15 cellular contexts compared by ENCODE assay signal in genomic region chr1:244759158-244759557, GRCh38.
A peak's percentile ranks its signal among the peaks of the same experiment; 100 is the strongest.
DNase-seq lines count a peak whose midpoint lies in the region; ATAC-seq and TF ChIP-seq lines count a peak whose summit lies in the region.
"Had no signal": no experiment of that assay in that cellular context is flagged by ENCODE, and none has a peak within 500 bp of the region (broad histone marks: within the 10 kb centered on the region; RNA-seq: fewer than 3 reads in every experiment).

No MANE protein-coding gene starts in this region.

- no peak overlapping the region for H2BK120ac ChIP-seq in mesendoderm (ENCODE audit: low read depth, low read length)

- WGBS in mesendoderm (ENCODE audit: extremely low coverage, insufficient coverage, low lambda C conversion rate): no CpG with 5 or more reads among the region's 8 CpGs
- WGBS in right lobe of liver (ENCODE audit: insufficient coverage, low coverage, low lambda C conversion rate, missing lambda C conversion rate): 89% methylated on average over 8 of the region's 8 CpGs
- WGBS in sigmoid colon, 2 donors: 93 to 94% methylated on average over 8 of the region's 8 CpGs

- TF ChIP-seq POLR2A in right lobe of liver (IDR thresholded peaks at IDR 0.05): no peak
- TF ChIP-seq POLR2A in sigmoid colon (IDR thresholded peaks at IDR 0.05): no peak

- H3K4ac ChIP-seq in mesendoderm (ENCODE audit: low read depth, low read length): no peak overlapping the region

- H3K27ac Mint-ChIP-seq in WTC11 (peak overlapping the region; percentile 86), progenitor cell of endocrine pancreas (peak overlapping the region; percentile 23)
- H3K27ac Mint-ChIP-seq: B cell; CD4-positive, alpha-beta memory T cell had no signal

- H2BK15ac ChIP-seq in mesendoderm (replicated peaks; ENCODE audit: low read depth): no peak overlapping the region

- H3K27me3 ChIP-seq in H7 (ENCODE audit: control insufficient read depth, insufficient read depth, low read length) (no peaks in the 10 kb centered on the region), mesendoderm (ENCODE audit: insufficient read depth, low read length, poor library complexity) (no peaks in the 10 kb centered on the region), right lobe of liver (no peaks in the 10 kb centered on the region), sigmoid colon (no peaks in the 10 kb centered on the region)

- no peak overlapping the region for H3K23ac ChIP-seq in mesendoderm (ENCODE audit: low read length)

- H3K4me2 ChIP-seq in mesendoderm (ENCODE audit: low read length): no peak overlapping the region

- no peak overlapping the region for H3K27ac ChIP-seq in mesendoderm (ENCODE audit: low read depth, low read length)
- no peak overlapping the region for H3K27ac ChIP-seq in right lobe of liver
- H3K27ac ChIP-seq in sigmoid colon: no peak overlapping the region
- H3K27ac ChIP-seq: C4-2B, GM23248, HL-60 had no signal

- H3K79me1 ChIP-seq in mesendoderm (ENCODE audit: low read length): no peaks in the 10 kb centered on the region

- POLR2A ChIA-PET in WTC11 (lab: Charles Lee): no interaction called here

- no peak overlapping the region for H3K9ac ChIP-seq in mesendoderm (ENCODE audit: low read length)
- H3K9ac ChIP-seq: GM23248 had no signal

- no peak overlapping the region for H4K5ac ChIP-seq in mesendoderm (ENCODE audit: low read length)

- CTCF ChIA-PET in WTC11 (lab: Charles Lee): interaction anchor here (0.8 kb wide), 1 partner anchor 284 kb away, joined by 3 read pairs; no protein-coding TSS in a partner anchor

- H3K79me2 ChIP-seq in mesendoderm (ENCODE audit: control insufficient read depth, insufficient read depth, low read length): no peaks in the 10 kb centered on the region

- H3K4me3 Mint-ChIP-seq in WTC11 (no peak overlapping the region), progenitor cell of endocrine pancreas (ENCODE audit: low read depth) (no peak overlapping the region)
- H3K4me3 Mint-ChIP-seq: B cell; CD4-positive, alpha-beta memory T cell had no signal

- H3K4me1 ChIP-seq in mesendoderm (ENCODE audit: control insufficient read depth, low read depth, low read length) (no peaks in the 10 kb centered on the region), right lobe of liver (no peaks in the 10 kb centered on the region), sigmoid colon (no peaks in the 10 kb centered on the region)

- H3K36me3 ChIP-seq in H7 (replicated peaks; ENCODE audit: control insufficient read depth, insufficient read depth, low read length) (no peaks in the 10 kb centered on the region), mesendoderm (ENCODE audit: control insufficient read depth, insufficient read depth, low read length) (no peaks in the 10 kb centered on the region), right lobe of liver (no peaks in the 10 kb centered on the region), sigmoid colon (no peaks in the 10 kb centered on the region)

- DNase-seq in H7: peak; percentile 28
- DNase-seq in WTC11 (ENCODE audit: low spot score): no peak
- DNase-seq in mesendoderm: peak; percentile 31
- no peak for DNase-seq in progenitor cell of endocrine pancreas (ENCODE audit: low spot score, unreplicated experiment)
- no peak for DNase-seq in NCI-H2029 treated with DMSO at 0.1 percent for 48 hours (lab: John Stamatoyannopoulos, UW)
- DNase-seq in right lobe of liver: no peak
- no peak for DNase-seq in sigmoid colon
- DNase-seq: CD4-positive, alpha-beta memory T cell; DMS79; GM23248; HCEC 1CT had no signal

- no peak overlapping the region for H3K18ac ChIP-seq in mesendoderm (ENCODE audit: low read length)

- H2AK5ac ChIP-seq in mesendoderm (ENCODE audit: low read length): no peak overlapping the region

- TF ChIP-seq CTCF in WTC11 (IDR thresholded peaks at IDR 0.05): no peak
- no peak for TF ChIP-seq CTCF in progenitor cell of endocrine pancreas (IDR thresholded peaks at IDR 0.05; ENCODE audit: unreplicated experiment)
- TF ChIP-seq CTCF in right lobe of liver (IDR thresholded peaks at IDR 0.05): no peak
- TF ChIP-seq CTCF in sigmoid colon (IDR thresholded peaks at IDR 0.05): no peak

- H3K4me1 Mint-ChIP-seq in WTC11 (peaks cover 29% of the 10 kb centered on the region), progenitor cell of endocrine pancreas (ENCODE audit: low read depth) (peaks cover 10% of the 10 kb centered on the region)
- H3K4me1 Mint-ChIP-seq: CD4-positive, alpha-beta memory T cell had no signal

- no peak overlapping the region for H3K56ac ChIP-seq in mesendoderm (ENCODE audit: low read length)

- ATAC-seq in WTC11 (no peak), right lobe of liver (no peak)
- ATAC-seq: GM12878 had no signal

- no peaks in the 10 kb centered on the region for H3K27me3 Mint-ChIP-seq in WTC11 (ENCODE audit: low read depth)
- peaks cover 5% of the 10 kb centered on the region for H3K27me3 Mint-ChIP-seq in progenitor cell of endocrine pancreas

- intact Hi-C loops in right lobe of liver (cut with DNase I) (no loop called here), sigmoid colon (cut with DNase I) (no loop called here)

- no peak for TF ChIP-seq EP300 in sigmoid colon (IDR thresholded peaks at IDR 0.05)

- H3K9me3 Mint-ChIP-seq in WTC11 (peaks cover 10% of the 10 kb centered on the region), progenitor cell of endocrine pancreas (ENCODE audit: low read depth) (peaks cover 7% of the 10 kb centered on the region)

- H3K9me3 ChIP-seq in right lobe of liver: no peaks in the 10 kb centered on the region
- peaks cover 0 to 2% (median 0%) of the 10 kb centered on the region in 4 donors for H3K9me3 ChIP-seq in sigmoid colon

- no peak overlapping the region for H2BK5ac ChIP-seq in mesendoderm (ENCODE audit: low read length)

- H3K36me3 Mint-ChIP-seq in WTC11: 0 out of 2 replicates have a peak, but pooled peaks cover 3% of the 10 kb centered on the region
- no peaks in the 10 kb centered on the region for H3K36me3 Mint-ChIP-seq in progenitor cell of endocrine pancreas (ENCODE audit: insufficient read depth)

- H3K4me3 ChIP-seq in H7 (ENCODE audit: insufficient read depth, low read depth, low read length): no peak overlapping the region
- H3K4me3 ChIP-seq in mesendoderm (ENCODE audit: low read length): no peak overlapping the region
- no peak overlapping the region for H3K4me3 ChIP-seq in right lobe of liver
- H3K4me3 ChIP-seq in sigmoid colon: no peak overlapping the region
- H3K4me3 ChIP-seq: GM12878, GM23248 had no signal

- no peak overlapping the region for H4K8ac ChIP-seq in mesendoderm (ENCODE audit: low read depth, low read length)

TF ChIP-seq in WTC11, 78 proteins besides CTCF, POLR2A, EP300 and RAD21:
- TF ChIP-seq NFATC4 (CRISPR knock-in tag; IDR thresholded peaks at IDR 0.05) (no peak), ZNF317 (CRISPR knock-in tag; IDR thresholded peaks at IDR 0.05; ENCODE audit: borderline replicate concordance, low read depth) (no peak), MYBL2 (CRISPR knock-in tag; IDR thresholded peaks at IDR 0.05) (no peak), ATF6 (CRISPR knock-in tag; IDR thresholded peaks at IDR 0.05) (no peak), SMAD3 (CRISPR knock-in tag; IDR thresholded peaks at IDR 0.05; ENCODE audit: borderline replicate concordance) (no peak), TP53 (CRISPR knock-in tag; IDR thresholded peaks at IDR 0.05) (no peak), ZNF121 (CRISPR knock-in tag; IDR thresholded peaks at IDR 0.05) (no peak), NR2C2 (CRISPR knock-in tag; IDR thresholded peaks at IDR 0.05) (no peak), NR1H2 (CRISPR knock-in tag; IDR thresholded peaks at IDR 0.05) (no peak), PRRX2 (CRISPR knock-in tag; IDR thresholded peaks at IDR 0.05) (no peak), ZBTB43 (CRISPR knock-in tag; IDR thresholded peaks at IDR 0.05) (no peak), NFE2L1 (CRISPR knock-in tag; IDR thresholded peaks at IDR 0.05) (no peak), GABPB1 (CRISPR knock-in tag; IDR thresholded peaks at IDR 0.05) (no peak), JAZF1 (CRISPR knock-in tag; IDR thresholded peaks at IDR 0.05) (no peak)
- TF ChIP-seq, protein P1, sequence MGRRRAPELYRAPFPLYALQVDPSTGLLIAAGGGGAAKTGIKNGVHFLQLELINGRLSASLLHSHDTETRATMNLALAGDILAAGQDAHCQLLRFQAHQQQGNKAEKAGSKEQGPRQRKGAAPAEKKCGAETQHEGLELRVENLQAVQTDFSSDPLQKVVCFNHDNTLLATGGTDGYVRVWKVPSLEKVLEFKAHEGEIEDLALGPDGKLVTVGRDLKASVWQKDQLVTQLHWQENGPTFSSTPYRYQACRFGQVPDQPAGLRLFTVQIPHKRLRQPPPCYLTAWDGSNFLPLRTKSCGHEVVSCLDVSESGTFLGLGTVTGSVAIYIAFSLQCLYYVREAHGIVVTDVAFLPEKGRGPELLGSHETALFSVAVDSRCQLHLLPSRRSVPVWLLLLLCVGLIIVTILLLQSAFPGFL (CRISPR knock-in tag; IDR thresholded peaks at IDR 0.05; ENCODE audit: borderline replicate concordance): no peak
- TF ChIP-seq, protein P2, sequence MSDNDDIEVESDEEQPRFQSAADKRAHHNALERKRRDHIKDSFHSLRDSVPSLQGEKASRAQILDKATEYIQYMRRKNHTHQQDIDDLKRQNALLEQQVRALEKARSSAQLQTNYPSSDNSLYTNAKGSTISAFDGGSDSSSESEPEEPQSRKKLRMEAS (CRISPR knock-in tag; IDR thresholded peaks at IDR 0.05): no peak

Comparison
In these comparisons a context has a peak if more than half of its experiments do, and no peak if none do; other contexts are left out.
1. DNase-seq: peak in H7 (single experiment) and mesendoderm (single experiment); none in WTC11 (single experiment), progenitor cell of endocrine pancreas (single experiment), NCI-H2029 treated with DMSO at 0.1 percent for 48 hours (single experiment), right lobe of liver (0 of 3) and sigmoid colon (single experiment).